In genomic region chr18:50091495-50092249, GRCh38 we compare ENCODE assay signal across 1 cellular context.
TF ChIP-seq lines count a peak whose summit lies in the region.

No MANE protein-coding gene starts in this region.

TF ChIP-seq in GM12878, 131 proteins besides CTCF, POLR2A, EP300 and RAD21:
- no peak for TF ChIP-seq ELK1 (IDR thresholded peaks at IDR 0.05; ENCODE audit: low read depth, low read length)
- TF ChIP-seq USF2 (IDR thresholded peaks at IDR 0.05; ENCODE audit: borderline replicate concordance, low read depth, low read length): no peak
- TF ChIP-seq HDAC6 (IDR thresholded peaks at IDR 0.05; ENCODE audit: unreplicated experiment): no peak
- TF ChIP-seq IKZF2 (IDR thresholded peaks at IDR 0.05): 0 out of 4 replicates have a peak, but pooled peaks of 1 of the 2 experiments have one; percentile 15
- no peak for TF ChIP-seq ZBED1 (IDR thresholded peaks at IDR 0.05; ENCODE audit: borderline replicate concordance)
- TF ChIP-seq WRNIP1 (IDR thresholded peaks at IDR 0.05; ENCODE audit: borderline replicate concordance, low read depth, low read length): no peak
- TF ChIP-seq POLR2AphosphoS2 (IDR thresholded peaks at IDR 0.05; ENCODE audit: low read depth, low read length): no peak
- no peak for TF ChIP-seq SP1 (IDR thresholded peaks at IDR 0.05; ENCODE audit: low read depth, low read length)
- no peak for TF ChIP-seq BMI1 (IDR thresholded peaks at IDR 0.05; ENCODE audit: borderline replicate concordance)
- TF ChIP-seq ATF3 (IDR thresholded peaks at IDR 0.05; ENCODE audit: borderline replicate concordance, extremely low read depth, low read depth, low read length): no peak
- TF ChIP-seq FOS (IDR thresholded peaks at IDR 0.05; ENCODE audit: borderline replicate concordance, extremely low read depth, insufficient read length): no peak
- no peak for TF ChIP-seq TAF1 (IDR thresholded peaks at IDR 0.05; ENCODE audit: borderline replicate concordance, low read depth, low read length)
- TF ChIP-seq PAX8 (IDR thresholded peaks at IDR 0.05): no peak
- no peak for TF ChIP-seq SREBF1 (IDR thresholded peaks at IDR 0.05; ENCODE audit: low read length)
- no peak for TF ChIP-seq NFIC (IDR thresholded peaks at IDR 0.05; ENCODE audit: low read depth, low read length)
- no peak for TF ChIP-seq CHD1 (IDR thresholded peaks at IDR 0.05; ENCODE audit: low read depth, low read length)
- 0 out of 2 replicates have a peak, but pooled peaks have one; percentile 11 for TF ChIP-seq TCF7 (IDR thresholded peaks at IDR 0.05; ENCODE audit: borderline replicate concordance)
- no peak for TF ChIP-seq CUX1 (IDR thresholded peaks at IDR 0.05; ENCODE audit: insufficient replicate concordance, low read depth, low read length)
